ENCODE assay signal across 8 cellular contexts in genomic region chr10:31157125-31157983, GRCh38.
A peak's percentile ranks its signal among the peaks of the same experiment; 100 is the strongest.
DNase-seq lines count a peak whose midpoint lies in the region; ATAC-seq and TF ChIP-seq lines count a peak whose summit lies in the region.

No MANE protein-coding gene starts in this region.

- peak; percentile 77 to 90 (median 85) for ATAC-seq in psoas muscle

- CTCF ChIA-PET in PC-9 (lab: Charles Lee): no interaction called here

- no peak overlapping the region for H3K4me2 ChIP-seq in PC-9

- no peak overlapping the region for H3K4me3 Mint-ChIP-seq in activated T-cell treated with anti-CD3 and anti-CD28 coated beads, Interleukin-2, amount 50 U/mL, for 24 hours

- H3K36me3 ChIP-seq in PC-9 (ENCODE audit: low read depth): no peaks in the 10 kb centered on the region
- no peaks in the 10 kb centered on the region for H3K36me3 ChIP-seq in psoas muscle (ENCODE audit: insufficient read depth in 1 of 2, low read depth in 1 of 2)

- H3K4me1 Mint-ChIP-seq in activated T-cell treated with anti-CD3 and anti-CD28 coated beads, Interleukin-2, amount 50 U/mL, for 24 hours (ENCODE audit: low read depth): peaks cover 4% of the 10 kb centered on the region

- no peaks in the 10 kb centered on the region for H3F3A ChIP-seq in PC-9 (ENCODE audit: insufficient read depth, low read depth)

- H2AFZ ChIP-seq in PC-9: 0 out of 2 replicates have a peak overlapping the region, but pooled peaks have one; percentile 11

- no peak overlapping the region for H3K27ac ChIP-seq in PC-9
- peak overlapping the region; percentile 47 for H3K27ac ChIP-seq in psoas muscle

- intact Hi-C loops in PC-9 (cut with micrococcal nuclease; ENCODE audit: unreplicated experiment): no loop called here
- intact Hi-C loops in head of caudate nucleus (cut with DNase I): no loop called here
- intact Hi-C loops in psoas muscle (cut with DNase I): no loop called here

- H3K27ac Mint-ChIP-seq in activated T-cell treated with anti-CD3 and anti-CD28 coated beads, Interleukin-2, amount 50 U/mL, for 24 hours: no peak overlapping the region

- H3K36me3 Mint-ChIP-seq in activated T-cell treated with anti-CD3 and anti-CD28 coated beads, Interleukin-2, amount 50 U/mL, for 24 hours (ENCODE audit: low read depth): no peaks in the 10 kb centered on the region

- H3K9me2 ChIP-seq in PC-9 (ENCODE audit: insufficient read depth): no peaks in the 10 kb centered on the region

- H3K9me3 ChIP-seq in PC-9 (ENCODE audit: insufficient read depth, low read depth): no peaks in the 10 kb centered on the region
- peaks cover 5% of the 10 kb centered on the region for H3K9me3 ChIP-seq in psoas muscle

- H3K27me3 Mint-ChIP-seq in activated T-cell treated with anti-CD3 and anti-CD28 coated beads, Interleukin-2, amount 50 U/mL, for 24 hours: no peaks in the 10 kb centered on the region

- no peaks in the 10 kb centered on the region for H3K4me1 ChIP-seq in PC-9 (replicated peaks; ENCODE audit: insufficient read depth)
- peaks cover 11% of the 10 kb centered on the region for H3K4me1 ChIP-seq in psoas muscle

- peaks cover 10% of the 10 kb centered on the region for H3K9me3 Mint-ChIP-seq in activated T-cell treated with anti-CD3 and anti-CD28 coated beads, Interleukin-2, amount 50 U/mL, for 24 hours

- no peaks in the 10 kb centered on the region for H4K20me1 ChIP-seq in PC-9 (ENCODE audit: insufficient read depth)

- H3K27me3 ChIP-seq in PC-9 (ENCODE audit: insufficient read depth, low read depth) (no peaks in the 10 kb centered on the region), psoas muscle (ENCODE audit: insufficient read depth in 3 of 3, low read length in 2 of 3) (no peaks in the 10 kb centered on the region)

- no peaks in the 10 kb centered on the region for H3K79me2 ChIP-seq in PC-9 (ENCODE audit: low read depth)

- BruUV-seq in PC-9 (replicated peaks; lab: Mats Ljungman, UMichigan): no TSS peak

- 12 to 15% (median 14%) methylated on average over 18 of the region's 18 CpGs for WGBS in psoas muscle, 3 donors

- POLR2A ChIA-PET in PC-9 (lab: Charles Lee; ENCODE audit: unreplicated experiment): no interaction called here

- TF ChIP-seq CTCF in PC-9 (conservative IDR thresholded peaks at IDR 0.05) (no peak), psoas muscle (IDR thresholded peaks at IDR 0.05) (no peak)

- peak; percentile 23 for DNase-seq in Daoy (ENCODE audit: low read depth)
- DNase-seq in PC-9: no peak
- peak in 41 of 42 donors; percentile 8 to 77 (median 53) for DNase-seq in head of caudate nucleus
- peak; percentile 56 to 76 for DNase-seq in psoas muscle
- DNase-seq in activated CD4-positive, alpha-beta T cell treated with anti-CD3 and anti-CD28 coated beads, Interleukin-2, amount 50 U/mL, for 1 hour: no peak
- no peak for DNase-seq in effector CD8-positive, alpha-beta T cell (lab: John Stamatoyannopoulos, UW)
- no peak for DNase-seq in OCI-M2 (lab: John Stamatoyannopoulos, UW; ENCODE audit: unreplicated experiment)
- no peak for DNase-seq in activated T-cell treated with anti-CD3 and anti-CD28 coated beads, Interleukin-2, amount 50 U/mL, for 24 hours

- H3K4me3 ChIP-seq in PC-9 (no peak overlapping the region), psoas muscle (peak overlapping the region; percentile 24)

Comparison
In these comparisons a context has a peak if more than half of its experiments do, and no peak if none do; other contexts are left out.
1. DNase-seq: peak in Daoy (single experiment), head of caudate nucleus (41 of 42) and psoas muscle (2 of 2); none in PC-9 (0 of 2), activated CD4-positive, alpha-beta T cell treated with anti-CD3 and anti-CD28 coated beads, Interleukin-2, amount 50 U/mL, for 1 hour (single experiment), effector CD8-positive, alpha-beta T cell (single experiment), OCI-M2 (single experiment) and activated T-cell treated with anti-CD3 and anti-CD28 coated beads, Interleukin-2, amount 50 U/mL, for 24 hours (single experiment).